11 cellular contexts compared by ENCODE assay signal in the genomic region with DNA sequence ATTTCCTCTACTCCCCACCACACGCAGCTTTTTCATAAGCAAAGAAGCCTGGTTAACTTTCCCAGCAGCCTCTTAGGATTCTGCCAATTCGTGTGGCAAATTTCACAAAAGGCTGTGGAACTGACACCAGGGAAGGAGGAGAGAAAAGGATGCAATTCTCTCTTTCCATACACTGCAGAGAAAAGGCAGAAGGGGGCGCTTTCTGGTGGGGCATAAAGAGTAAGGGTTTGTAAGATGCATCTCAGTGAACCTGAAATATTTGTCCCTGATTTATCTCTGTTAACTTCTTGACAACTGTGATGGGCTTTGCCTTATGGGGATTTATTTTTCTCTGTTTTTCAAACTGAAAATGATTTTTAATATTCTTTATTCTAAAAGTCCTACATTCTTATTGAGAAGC. TPM values are rescaled to one million over a fixed set of nuclear protein-coding genes. Genes with fewer than 3 reads are reported as not detected.
DNase-seq lines count a peak whose midpoint lies in the region; ATAC-seq and TF ChIP-seq lines count a peak whose summit lies in the region.
"Had no signal": no experiment of that assay in that cellular context is flagged by ENCODE, and none has a peak within 500 bp of the region (broad histone marks: within the 10 kb centered on the region; RNA-seq: fewer than 3 reads in every experiment).

No MANE protein-coding gene starts in this region.

- peak; percentile 30 for DNase-seq in stimulated activated naive CD8-positive, alpha-beta T cell treated with anti-CD3 and anti-CD28 coated beads, Interleukin-15, Interleukin-2, amounts not matched to agents 100 U/mL and 50 U/mL, for 24 hours
- no peak for DNase-seq in stimulated activated naive CD8-positive, alpha-beta T cell treated with anti-CD3 and anti-CD28 coated beads, Interleukin-15, amount 100 ng/mL, for 72 hours
- DNase-seq in NCI-H2029 treated with DMSO at 0.1 percent for 48 hours (lab: John Stamatoyannopoulos, UW) (peak; percentile 19), choroid plexus epithelial cell (ENCODE audit: low read depth) (peak; percentile 5), AG20443 (ENCODE audit: low spot score) (no peak), right cardiac atrium (no peak), aorta (no peak)
- DNase-seq in activated T-cell treated with anti-CD3 and anti-CD28 coated beads, Interleukin-2, amount 50 U/mL, for 48 hours: no peak
- DNase-seq: amniotic stem cell, NCI-H446 treated with DMSO at 0.1 percent for 48 hours had no signal

- no peaks in the 10 kb centered on the region for H3K27me3 ChIP-seq in right cardiac atrium (ENCODE audit: control insufficient read depth, insufficient read depth)
- H3K27me3 ChIP-seq in aorta (ENCODE audit: control insufficient read depth in 1 of 2, insufficient read depth in 2 of 2, low read length in 1 of 2): peaks cover 0 to 2% of the 10 kb centered on the region in 2 donors

- H3K4me1 Mint-ChIP-seq in stimulated activated naive CD8-positive, alpha-beta T cell treated with anti-CD3 and anti-CD28 coated beads, Interleukin-15, amount 100 ng/mL, for 72 hours: no peaks in the 10 kb centered on the region

- 14% methylated on average over 3 of the region's 3 CpGs for WGBS in right cardiac atrium
- WGBS in aorta, 2 donors: 2 to 11% methylated on average over 3 of the region's 3 CpGs

- peaks cover 52% of the 10 kb centered on the region for H3K27me3 Mint-ChIP-seq in stimulated activated naive CD8-positive, alpha-beta T cell treated with anti-CD3 and anti-CD28 coated beads, Interleukin-15, amount 100 ng/mL, for 72 hours

- no peak overlapping the region for H3K27ac Mint-ChIP-seq in stimulated activated naive CD8-positive, alpha-beta T cell treated with anti-CD3 and anti-CD28 coated beads, Interleukin-15, amount 100 ng/mL, for 72 hours

- no peaks in the 10 kb centered on the region for H3K9me3 ChIP-seq in right cardiac atrium (ENCODE audit: control insufficient read depth, low read length)
- H3K9me3 ChIP-seq in aorta (ENCODE audit: control insufficient read depth, low read length): peaks cover 2% of the 10 kb centered on the region

- H3K9me3 Mint-ChIP-seq in stimulated activated naive CD8-positive, alpha-beta T cell treated with anti-CD3 and anti-CD28 coated beads, Interleukin-15, amount 100 ng/mL, for 72 hours: no peaks in the 10 kb centered on the region

- TF ChIP-seq CTCF in choroid plexus epithelial cell (conservative IDR thresholded peaks at IDR 0.05; ENCODE audit: low read depth, low read length): peak; percentile 24

- no peak overlapping the region for H3K4me3 ChIP-seq in choroid plexus epithelial cell (ENCODE audit: low read depth, low read length)
- no peak overlapping the region for H3K4me3 ChIP-seq in right cardiac atrium (ENCODE audit: low read length)
- H3K4me3 ChIP-seq in aorta (ENCODE audit: low read length in 2 of 2): no peak overlapping the region

- no peaks in the 10 kb centered on the region for H3K4me1 ChIP-seq in right cardiac atrium (ENCODE audit: control insufficient read depth, insufficient read depth, low read length)
- no peaks in the 10 kb centered on the region for H3K4me1 ChIP-seq in aorta (ENCODE audit: control insufficient read depth in 1 of 2, insufficient read depth in 2 of 2, low read length in 2 of 2)
- H3K4me1 ChIP-seq: parathyroid adenoma had no signal

- intact Hi-C loops in right cardiac atrium (cut with DNase I): no loop called here
- intact Hi-C loops in aorta (cut with DNase I): no loop called here

- H3K4me3 Mint-ChIP-seq in stimulated activated naive CD8-positive, alpha-beta T cell treated with anti-CD3 and anti-CD28 coated beads, Interleukin-15, amount 100 ng/mL, for 72 hours: no peak overlapping the region

- no peak overlapping the region for H3K27ac ChIP-seq in right cardiac atrium (ENCODE audit: low read length)
- H3K27ac ChIP-seq in aorta (ENCODE audit: low read depth in 1 of 2, low read length in 2 of 2): no peak overlapping the region
- H3K27ac ChIP-seq: parathyroid adenoma had no signal

- ATAC-seq in stimulated activated naive CD8-positive, alpha-beta T cell treated with anti-CD3 and anti-CD28 coated beads, Interleukin-15, Interleukin-2, amounts not matched to agents 100 U/mL and 50 U/mL, for 24 hours: peak; percentile 36
- no peak for ATAC-seq in stimulated activated naive CD8-positive, alpha-beta T cell treated with anti-CD3 and anti-CD28 coated beads, Interleukin-15, amount 100 ng/mL, for 72 hours
- ATAC-seq in right cardiac atrium: no peak
- ATAC-seq in aorta (ENCODE audit: low FRiP score): no peak

- H3K36me3 ChIP-seq in aorta (ENCODE audit: control insufficient read depth in 1 of 2, insufficient read depth in 2 of 2, low read length in 1 of 2): no peaks in the 10 kb centered on the region

RNA-seq across cellular contexts. Expression of a gene that starts 45.5 kb away (rescaled TPM):
- total RNA-seq in right cardiac atrium (1 to 10 TPM; 3.1 to 9.4 (median 4.7) TPM), aorta (not detected)
- polyA plus RNA-seq in right cardiac atrium (3.5 TPM), aorta (not detected)

Comparison
In these comparisons a context has a peak if more than half of its experiments do, and no peak if none do; other contexts are left out.
1. DNase-seq: peak in stimulated activated naive CD8-positive, alpha-beta T cell treated with anti-CD3 and anti-CD28 coated beads, Interleukin-15, Interleukin-2, amounts not matched to agents 100 U/mL and 50 U/mL, for 24 hours (single experiment), NCI-H2029 treated with DMSO at 0.1 percent for 48 hours (single experiment) and choroid plexus epithelial cell (single experiment); none in stimulated activated naive CD8-positive, alpha-beta T cell treated with anti-CD3 and anti-CD28 coated beads, Interleukin-15, amount 100 ng/mL, for 72 hours (0 of 2), AG20443 (single experiment), activated T-cell treated with anti-CD3 and anti-CD28 coated beads, Interleukin-2, amount 50 U/mL, for 48 hours (0 of 2), right cardiac atrium (0 of 3) and aorta (0 of 2).